29 cellular contexts compared by ENCODE assay signal in genomic region chr5:83151821-83152220, GRCh38.
DNase-seq lines count a peak whose midpoint lies in the region; ATAC-seq, FAIRE-seq and TF ChIP-seq lines count a peak whose summit lies in the region.
"Had no signal": no experiment of that assay in that cellular context is flagged by ENCODE, and none has a peak within 500 bp of the region (broad histone marks: within the 10 kb centered on the region; RNA-seq: fewer than 3 reads in every experiment).

No MANE protein-coding gene starts in this region.

- H3K9me1 ChIP-seq in IMR-90 (ENCODE audit: insufficient read depth, low read length) = no peaks in the 10 kb centered on the region

- H3K27me3 ChIP-seq in IMR-90 (ENCODE audit: control insufficient read depth, insufficient read depth, low read length) = no peaks in the 10 kb centered on the region
- H3K27me3 ChIP-seq: cardiac muscle cell, neural progenitor cell, pancreas had no signal

- no peak overlapping the region for H4K91ac ChIP-seq in IMR-90 (ENCODE audit: insufficient read depth, low read depth, low read length)

- H3K36me3 ChIP-seq in IMR-90 (ENCODE audit: control insufficient read depth, insufficient read depth, low read length) = no peaks in the 10 kb centered on the region
- no peaks in the 10 kb centered on the region for H3K36me3 ChIP-seq in kidney (ENCODE audit: control insufficient read depth in 1 of 2, insufficient read depth in 2 of 2, low read length in 2 of 2)
- H3K36me3 ChIP-seq: cardiac muscle cell, neural progenitor cell, pancreas, thoracic aorta, WERI-Rb-1 had no signal

- H3K4me3 ChIP-seq in AG10803 (ENCODE audit: low read length) = no peak overlapping the region
- H3K4me3 ChIP-seq in IMR-90 (ENCODE audit: insufficient read depth, low read depth, low read length) = no peak overlapping the region
- H3K4me3 ChIP-seq in epithelial cell of esophagus (ENCODE audit: low read length) = no peak overlapping the region
- H3K4me3 ChIP-seq in kidney (ENCODE audit: low read length in 2 of 2) = no peak overlapping the region
- H3K4me3 ChIP-seq: cardiac muscle cell, neural progenitor cell, pancreas, thoracic aorta had no signal

- H3K4me1 ChIP-seq in IMR-90 (ENCODE audit: control insufficient read depth, insufficient read depth, low read length) = no peaks in the 10 kb centered on the region
- H3K4me1 ChIP-seq in kidney (ENCODE audit: control insufficient read depth in 1 of 2, insufficient read depth in 1 of 2, low read depth in 1 of 2, low read length in 2 of 2) = no peaks in the 10 kb centered on the region
- H3K4me1 ChIP-seq: neural progenitor cell had no signal

- no peak for TF ChIP-seq POLR2A in IMR-90 (IDR thresholded peaks at IDR 0.05; ENCODE audit: low read depth, low read length)

- no peak overlapping the region for H2AK9ac ChIP-seq in IMR-90 (replicated peaks; ENCODE audit: low read depth, low read length, poor library complexity)

- no peak overlapping the region for H2BK120ac ChIP-seq in IMR-90 (ENCODE audit: low read depth, low read length)

- H2BK5ac ChIP-seq in IMR-90 (ENCODE audit: low read depth, low read length, poor library complexity, severe bottlenecking) = no peak overlapping the region

- H3K27ac ChIP-seq in IMR-90 (ENCODE audit: insufficient read depth, low read length) (no peak overlapping the region), kidney (ENCODE audit: low read depth in 2 of 2, low read length in 2 of 2) (no peak overlapping the region)
- H3K27ac ChIP-seq: cardiac muscle cell, neural progenitor cell, pancreas, thoracic aorta, WERI-Rb-1 had no signal

- no peaks in the 10 kb centered on the region for H3K79me1 ChIP-seq in IMR-90 (ENCODE audit: low read depth in 1 of 2, low read length in 2 of 2)

- H4K5ac ChIP-seq in IMR-90 (ENCODE audit: low read depth, low read length) = no peak overlapping the region

- in situ Hi-C loops in IMR-90 (cut with MboI; ENCODE audit: low sequenced_read_pairs) = no loop called here

- H2AK5ac ChIP-seq in IMR-90 (ENCODE audit: low read depth, low read length) = no peak overlapping the region

- H4K20me1 ChIP-seq in IMR-90 (ENCODE audit: insufficient read depth, low read length) = no peaks in the 10 kb centered on the region

- dilution Hi-C loops in IMR-90 (cut with HindIII; ENCODE audit: low sequenced_read_pairs, unreplicated experiment) = no loop called here

- H2AFZ ChIP-seq in IMR-90 (replicated peaks; ENCODE audit: low read length, poor library complexity) = no peak overlapping the region
- H2AFZ ChIP-seq: neural progenitor cell had no signal

- H3K23ac ChIP-seq in IMR-90 (ENCODE audit: low read depth, low read length) = no peak overlapping the region

- no peak overlapping the region for H3K14ac ChIP-seq in IMR-90 (replicated peaks; ENCODE audit: low read depth, low read length)

- H3K4ac ChIP-seq in IMR-90 (ENCODE audit: low read depth, low read length) = no peak overlapping the region

- no peak overlapping the region for H3K9ac ChIP-seq in IMR-90 (ENCODE audit: low read depth, low read length)
- no peak overlapping the region for H3K9ac ChIP-seq in kidney (ENCODE audit: low read length in 2 of 2)
- H3K9ac ChIP-seq: neural progenitor cell had no signal

- TF ChIP-seq CTCF in AG10803 (conservative IDR thresholded peaks at IDR 0.05; ENCODE audit: low read length) (no peak), IMR-90 (conservative IDR thresholded peaks at IDR 0.05; ENCODE audit: low read depth, low read length) (no peak), epithelial cell of esophagus (IDR thresholded peaks at IDR 0.05; ENCODE audit: insufficient read depth, low read depth, low read length, missing control alignments) (no peak), kidney (IDR thresholded peaks at IDR 0.05; ENCODE audit: borderline replicate concordance, extremely low read depth, insufficient read depth) (no peak)

- no peak overlapping the region for H3K18ac ChIP-seq in IMR-90 (ENCODE audit: low read depth, low read length)

- intact Hi-C loops in IMR-90 (cut with micrococcal nuclease) (no loop called here), kidney (cut with DNase I) (no loop called here), posterior cingulate gyrus (cut with DNase I) (no loop called here)

- H3K4me2 ChIP-seq in IMR-90 (ENCODE audit: low read depth, low read length) = no peak overlapping the region
- H3K4me2 ChIP-seq: neural progenitor cell had no signal

- no peak overlapping the region for H3K56ac ChIP-seq in IMR-90 (ENCODE audit: extremely low read depth, insufficient read depth, low read length)

- no peak overlapping the region for H4K8ac ChIP-seq in IMR-90 (ENCODE audit: low read depth in 2 of 2, low read length in 2 of 2)

- no peak overlapping the region for H2BK15ac ChIP-seq in IMR-90 (ENCODE audit: low read depth, low read length)

- no peaks in the 10 kb centered on the region for H3K9me3 ChIP-seq in IMR-90 (ENCODE audit: control insufficient read depth, insufficient read depth, low read length)
- no peaks in the 10 kb centered on the region for H3K9me3 ChIP-seq in kidney (ENCODE audit: control insufficient read depth in 1 of 2, low read length in 2 of 2)
- H3K9me3 ChIP-seq: pancreas, thoracic aorta had no signal

- no CpG with 5 or more reads among the region's 1 CpG for WGBS in IMR-90 (ENCODE audit: extremely low coverage in 2 of 2, insufficient read length in 1 of 2), 2 experiments

- H2BK20ac ChIP-seq in IMR-90 (ENCODE audit: low read depth, low read length) = no peak overlapping the region

- POLR2A ChIA-PET in IMR-90 (lab: Charles Lee; ENCODE audit: unreplicated experiment) = no interaction called here

- ATAC-seq in IMR-90 (ENCODE audit: low read depth) = no peak
- ATAC-seq: activated naive CD4-positive, alpha-beta T cell treated with anti-CD3 and anti-CD28 coated beads, Interleukin-2, amount 50 U/mL, for 72 hours; left ventricle myocardium superior; pancreas; right cardiac atrium; stimulated activated naive CD8-positive, alpha-beta T cell treated with anti-CD3 and anti-CD28 coated beads, Interleukin-15, amount 100 ng/mL, for 72 hours had no signal

- peak; percentile 47 for FAIRE-seq in kidney (lab: Jason Lieb, UNC)
- FAIRE-seq: pancreas, urothelium cell line had no signal

- CTCF ChIA-PET in IMR-90 (lab: Yijun Ruan, JAX) = no interaction called here

- peak; percentile 20 for DNase-seq in AG10803 (ENCODE audit: low read depth)
- peak; percentile 5 for DNase-seq in IMR-90
- DNase-seq in epithelial cell of esophagus (ENCODE audit: low read depth) = peak; percentile 10
- no peak for DNase-seq in kidney
- DNase-seq in islet precursor cell = no peak
- no peak for DNase-seq in NCI-H69 (lab: John Stamatoyannopoulos, UW)
- no peak for DNase-seq in dedifferentiated amniotic fluid mesenchymal stem cell (ENCODE audit: extremely low spot score)
- no peak for DNase-seq in posterior cingulate gyrus
- DNase-seq: activated CD4-positive, alpha-beta T cell treated with anti-CD3 and anti-CD28 coated beads for 48 hours; activated CD8-positive, alpha-beta memory T cell treated with anti-CD3 and anti-CD28 coated beads for 24 hours; activated effector memory CD4-positive, alpha-beta T cell treated with Interleukin-2 at 50 U/mL for 16 hours; anterior cingulate cortex; CD8-positive, alpha-beta memory T cell; cortex of kidney; DMS 273 treated with DMSO at 0.1 percent for 48 hours; immature natural killer cell; left ventricle myocardium superior; NCI-H1694; NCI-H446 treated with DMSO at 0.1 percent for 48 hours; pancreas; right cardiac atrium; stimulated activated CD4-positive, alpha-beta T cell treated with anti-CD3 and anti-CD28 coated beads, Interleukin-2, amount 100 ng/mL, for 48 hours; stimulated activated naive CD8-positive, alpha-beta T cell treated with anti-CD3 and anti-CD28 coated beads, Interleukin-15, amount 100 ng/mL, for 72 hours; WERI-Rb-1 had no signal

- BruUV-seq in IMR-90 (replicated peaks; lab: Mats Ljungman, UMichigan) = no TSS peak

- no peak for TF ChIP-seq RAD21 in IMR-90 (IDR thresholded peaks at IDR 0.05; ENCODE audit: low read length)

TF ChIP-seq in IMR-90, 13 proteins besides CTCF, POLR2A, EP300 and RAD21:
- no peak for TF ChIP-seq ELK1 (IDR thresholded peaks at IDR 0.05; ENCODE audit: borderline replicate concordance, low read depth, low read length)
- TF ChIP-seq CHD1 (IDR thresholded peaks at IDR 0.05; ENCODE audit: low read depth, low read length) = no peak
- TF ChIP-seq RFX5 (IDR thresholded peaks at IDR 0.05; ENCODE audit: low read depth, low read length) = no peak
- no peak for TF ChIP-seq MAFK (IDR thresholded peaks at IDR 0.05; ENCODE audit: low read depth, low read length)
- TF ChIP-seq NFE2L2 (IDR thresholded peaks at IDR 0.05; ENCODE audit: low read depth, low read length) = no peak
- TF ChIP-seq RCOR1 (IDR thresholded peaks at IDR 0.05; ENCODE audit: insufficient replicate concordance, low read length) = no peak
- TF ChIP-seq CEBPB (IDR thresholded peaks at IDR 0.05; ENCODE audit: low read depth, low read length) = no peak
- TF ChIP-seq USF2 (IDR thresholded peaks at IDR 0.05; ENCODE audit: low read depth, low read length) = no peak
- TF ChIP-seq BHLHE40 (IDR thresholded peaks at IDR 0.05; ENCODE audit: low read depth, low read length) = no peak
- no peak for TF ChIP-seq FOS (IDR thresholded peaks at IDR 0.05; ENCODE audit: low read depth, low read length)
- no peak for TF ChIP-seq MXI1 (IDR thresholded peaks at IDR 0.05; ENCODE audit: borderline replicate concordance, low read depth, low read length)
- TF ChIP-seq SMC3 (IDR thresholded peaks at IDR 0.05; ENCODE audit: low read depth, low read length) = no peak
- TF ChIP-seq MAZ (IDR thresholded peaks at IDR 0.05; ENCODE audit: borderline replicate concordance, low read depth, low read length) = no peak

Comparison
In these comparisons a context has a peak if more than half of its experiments do, and no peak if none do; other contexts are left out.
1. DNase-seq: peak in AG10803 (single experiment), IMR-90 (single experiment) and epithelial cell of esophagus (single experiment); none in kidney (single experiment), islet precursor cell (single experiment), NCI-H69 (single experiment), dedifferentiated amniotic fluid mesenchymal stem cell (single experiment) and posterior cingulate gyrus (0 of 10).